24 cellular contexts compared by ENCODE assay signal in genomic region chr2:218986148-218986761, GRCh38. TPM values are rescaled to one million over a fixed set of nuclear protein-coding genes. Genes with fewer than 3 reads are reported as not detected.
A peak's percentile ranks its signal among the peaks of the same experiment; 100 is the strongest.
DNase-seq lines count a peak whose midpoint lies in the region; ATAC-seq and TF ChIP-seq lines count a peak whose summit lies in the region.
"Had no signal": no experiment of that assay in that cellular context is flagged by ENCODE, and none has a peak within 500 bp of the region (broad histone marks: within the 10 kb centered on the region; RNA-seq: fewer than 3 reads in every experiment).

No MANE protein-coding gene starts in this region.

- no peaks in the 10 kb centered on the region for H3F3A ChIP-seq in MM.1S (ENCODE audit: insufficient read depth, low read length)

- H3K9me3 Mint-ChIP-seq in effector memory CD8-positive, alpha-beta T cell = no peaks in the 10 kb centered on the region

- no peak overlapping the region for H3K27ac Mint-ChIP-seq in effector memory CD8-positive, alpha-beta T cell
- H3K27ac Mint-ChIP-seq: CD4-positive, CD25-positive, alpha-beta regulatory T cell had no signal

- H3K36me3 Mint-ChIP-seq in effector memory CD8-positive, alpha-beta T cell (ENCODE audit: insufficient read depth) = peaks cover 4% of the 10 kb centered on the region
- H3K36me3 Mint-ChIP-seq: CD4-positive, CD25-positive, alpha-beta regulatory T cell had no signal

- H3K27ac ChIP-seq in A673 (ENCODE audit: low read depth, low read length, poor library complexity, severe bottlenecking) = no peak overlapping the region
- H3K27ac ChIP-seq in MM.1S (ENCODE audit: low read length) = no peak overlapping the region
- no peak overlapping the region for H3K27ac ChIP-seq in osteoblast (ENCODE audit: low read depth, low read length)
- H3K27ac ChIP-seq: HL-60, SJSA1 had no signal

- no peak overlapping the region for H3K9ac ChIP-seq in MM.1S (ENCODE audit: low read length)

- CTCF ChIA-PET in A673 (lab: Charles Lee) = no interaction called here

- H3K4me2 ChIP-seq in MM.1S (ENCODE audit: low read depth, low read length) (no peak overlapping the region), osteoblast (ENCODE audit: insufficient read depth, low read length) (no peak overlapping the region)

- no peaks in the 10 kb centered on the region for H3K9me2 ChIP-seq in MM.1S (replicated peaks; ENCODE audit: insufficient read depth, low read length)

- H3K27me3 ChIP-seq in A673 (replicated peaks; ENCODE audit: insufficient read depth, low read depth, low read length, poor library complexity) (peaks cover 50% of the 10 kb centered on the region), MM.1S (replicated peaks; ENCODE audit: insufficient read depth, low read length) (peaks cover 95% of the 10 kb centered on the region), osteoblast (ENCODE audit: insufficient read depth, low read length) (peaks cover 95% of the 10 kb centered on the region)

- no peaks in the 10 kb centered on the region for H3K79me2 ChIP-seq in MM.1S (ENCODE audit: low read length)
- H3K79me2 ChIP-seq in osteoblast (ENCODE audit: insufficient read depth, low read length) = no peaks in the 10 kb centered on the region

- TF ChIP-seq CTCF in A673 (conservative IDR thresholded peaks at IDR 0.05; ENCODE audit: low read depth, low read length) (no peak), MM.1S (IDR thresholded peaks at IDR 0.05; ENCODE audit: low read length) (no peak), osteoblast (IDR thresholded peaks at IDR 0.05; ENCODE audit: extremely low read depth, low read depth, low read length) (no peak)

- POLR2A ChIA-PET in A673 (lab: Charles Lee; ENCODE audit: low non-redundant PET) = no interaction called here

- no peaks in the 10 kb centered on the region for H3K9me3 ChIP-seq in A673 (ENCODE audit: low read depth, low read length, poor library complexity, severe bottlenecking)
- no peaks in the 10 kb centered on the region for H3K9me3 ChIP-seq in MM.1S (replicated peaks; ENCODE audit: insufficient read depth, low read length)
- no peaks in the 10 kb centered on the region for H3K9me3 ChIP-seq in osteoblast (ENCODE audit: low read depth, low read length)
- H3K9me3 ChIP-seq: SJSA1 had no signal

- peak overlapping the region; percentile 13 to 37 for H3K4me3 Mint-ChIP-seq in effector memory CD8-positive, alpha-beta T cell

- H2AFZ ChIP-seq in MM.1S (ENCODE audit: low read length) = no peak overlapping the region
- no peak overlapping the region for H2AFZ ChIP-seq in osteoblast (ENCODE audit: low read length)

- DNase-seq in A673 (ENCODE audit: low spot score) (no peak), MM.1S (peak; percentile 2), osteoblast (ENCODE audit: insufficient read length, low spot score, missing footprints) (peak; percentile 80), OCI-M2 (lab: John Stamatoyannopoulos, UW; ENCODE audit: unreplicated experiment) (no peak), pons (ENCODE audit: low spot score) (no peak), left ventricle myocardium superior (no peak)
- DNase-seq in effector memory CD8-positive, alpha-beta T cell = no peak
- DNase-seq: CD4-positive, CD25-positive, alpha-beta regulatory T cell; KBM-7; NCI-H1092; NCI-H1436 treated with DMSO at 0.1 percent for 48 hours; NCI-H2029; NCI-H2227 treated with DMSO at 0.1 percent for 48 hours; NCI-H510A treated with DMSO at 0.1 percent for 48 hours; NCI-H774; NK-92 treated with Interleukin-12 subunit alpha and Interleukin-12 subunit beta, amount 100 ng/mL, for 24 hours had no signal

- H3K4me1 Mint-ChIP-seq in effector memory CD8-positive, alpha-beta T cell (ENCODE audit: low read depth in 2 of 2) = peaks cover 15 to 18% of the 10 kb centered on the region in 2 donors

- H3K4me3 ChIP-seq in A673 (ENCODE audit: low read depth, low read length, poor library complexity, severe bottlenecking) = no peak overlapping the region
- H3K4me3 ChIP-seq in MM.1S (ENCODE audit: low read length) = no peak overlapping the region
- no peak overlapping the region for H3K4me3 ChIP-seq in osteoblast (ENCODE audit: insufficient read depth, low read length)
- H3K4me3 ChIP-seq: GM12878, SJSA1 had no signal

- no peaks in the 10 kb centered on the region for H4K20me1 ChIP-seq in MM.1S (ENCODE audit: insufficient read depth, low read length)
- peaks cover 3% of the 10 kb centered on the region for H4K20me1 ChIP-seq in osteoblast (ENCODE audit: insufficient read depth, low read length)

- ATAC-seq in effector memory CD8-positive, alpha-beta T cell (replicated peaks) = no peak
- ATAC-seq in SK-N-SH treated with all-trans-retinoic acid at 6 μM for 48 hours (no peak), left ventricle myocardium superior (no peak)
- ATAC-seq: GM12878, HepG2, Right ventricle myocardium inferior had no signal

- H3K27me3 Mint-ChIP-seq in effector memory CD8-positive, alpha-beta T cell = peaks cover 88 to 100% of the 10 kb centered on the region in 2 donors

- no peaks in the 10 kb centered on the region for H3K36me3 ChIP-seq in A673 (ENCODE audit: insufficient read depth, low read length, poor library complexity, severe bottlenecking)
- no peaks in the 10 kb centered on the region for H3K36me3 ChIP-seq in MM.1S (replicated peaks; ENCODE audit: insufficient read depth, low read length)
- H3K36me3 ChIP-seq in osteoblast (ENCODE audit: insufficient read depth, low read length) = no peaks in the 10 kb centered on the region
- H3K36me3 ChIP-seq: SJSA1 had no signal

- H3K4me1 ChIP-seq in A673 (ENCODE audit: insufficient read depth, low read length, poor library complexity, severe bottlenecking) (peaks cover 14% of the 10 kb centered on the region), MM.1S (ENCODE audit: low read length) (no peaks in the 10 kb centered on the region), osteoblast (ENCODE audit: insufficient read depth, low read length) (no peaks in the 10 kb centered on the region)

- TSS peak; percentile 33 for BruUV-seq in A673 (replicated peaks; lab: Mats Ljungman, UMichigan)

- intact Hi-C loops in A673 (cut with micrococcal nuclease; ENCODE audit: unreplicated experiment) = no loop called here
- intact Hi-C loops in left ventricle myocardium superior (cut with micrococcal nuclease) = no loop called here

TF ChIP-seq in SK-N-SH treated with all-trans-retinoic acid at 6 μM for 48 hours, 23 proteins besides CTCF, POLR2A, EP300 and RAD21 (continues in another document):
- TF ChIP-seq TSHZ2 (CRISPR knock-in tag; IDR thresholded peaks at IDR 0.05) (no peak), OSR1 (CRISPR knock-in tag; IDR thresholded peaks at IDR 0.05) (no peak), RARB (CRISPR knock-in tag; IDR thresholded peaks at IDR 0.05) (no peak), ZFP3 (CRISPR knock-in tag; IDR thresholded peaks at IDR 0.05) (no peak), PPARA (CRISPR knock-in tag; IDR thresholded peaks at IDR 0.05; ENCODE audit: borderline replicate concordance) (no peak), BACH2 (CRISPR knock-in tag; IDR thresholded peaks at IDR 0.05; ENCODE audit: borderline replicate concordance) (no peak)
- TF ChIP-seq, protein P1, sequence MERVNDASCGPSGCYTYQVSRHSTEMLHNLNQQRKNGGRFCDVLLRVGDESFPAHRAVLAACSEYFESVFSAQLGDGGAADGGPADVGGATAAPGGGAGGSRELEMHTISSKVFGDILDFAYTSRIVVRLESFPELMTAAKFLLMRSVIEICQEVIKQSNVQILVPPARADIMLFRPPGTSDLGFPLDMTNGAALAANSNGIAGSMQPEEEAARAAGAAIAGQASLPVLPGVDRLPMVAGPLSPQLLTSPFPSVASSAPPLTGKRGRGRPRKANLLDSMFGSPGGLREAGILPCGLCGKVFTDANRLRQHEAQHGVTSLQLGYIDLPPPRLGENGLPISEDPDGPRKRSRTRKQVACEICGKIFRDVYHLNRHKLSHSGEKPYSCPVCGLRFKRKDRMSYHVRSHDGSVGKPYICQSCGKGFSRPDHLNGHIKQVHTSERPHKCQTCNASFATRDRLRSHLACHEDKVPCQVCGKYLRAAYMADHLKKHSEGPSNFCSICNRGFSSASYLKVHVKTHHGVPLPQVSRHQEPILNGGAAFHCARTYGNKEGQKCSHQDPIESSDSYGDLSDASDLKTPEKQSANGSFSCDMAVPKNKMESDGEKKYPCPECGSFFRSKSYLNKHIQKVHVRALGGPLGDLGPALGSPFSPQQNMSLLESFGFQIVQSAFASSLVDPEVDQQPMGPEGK (CRISPR knock-in tag; IDR thresholded peaks at IDR 0.05; ENCODE audit: borderline replicate concordance) = no peak

RNA-seq across cellular contexts. Expression of gene FEV, which starts 1.3 kb away (rescaled TPM):
- total RNA-seq in A673 (2021) (8.0 and 12.6 TPM in 2 replicates), osteoblast (not detected in 2 replicates), left ventricle myocardium superior (not detected)
- total RNA-seq: CD4-positive, CD25-positive, alpha-beta regulatory T cell; GM12878; H4; HepG2; HT-29; Right ventricle myocardium inferior; SJSA1 had no signal

RNA-seq across cellular contexts. Expression of gene CRYBA2, which starts 7.0 kb away (rescaled TPM):
- total RNA-seq in A673 (2021) (1.1 and 1.3 TPM in 2 replicates), osteoblast (not detected in 2 replicates), left ventricle myocardium superior (not detected)
- total RNA-seq: CD4-positive, CD25-positive, alpha-beta regulatory T cell; GM12878; H4; HepG2; HT-29; Right ventricle myocardium inferior; SJSA1 had no signal

RNA-seq across cellular contexts. Expression of gene CDK5R2, which starts 26.8 kb away (rescaled TPM):
- 0.37 and 0.44 TPM in 2 replicates for total RNA-seq in A673 (2021)
- not detected in 2 replicates for total RNA-seq in osteoblast
- total RNA-seq in left ventricle myocardium superior = not detected
- total RNA-seq: CD4-positive, CD25-positive, alpha-beta regulatory T cell; GM12878; HepG2; HT-29; Right ventricle myocardium inferior; SJSA1 had no signal

RNA-seq across cellular contexts. Expression of gene CFAP65, which starts 55.1 kb away (rescaled TPM):
- 0.13 and 0.83 TPM in 2 replicates for total RNA-seq in A673 (2021)
- not detected in 2 replicates for total RNA-seq in osteoblast
- not detected for total RNA-seq in left ventricle myocardium superior
- total RNA-seq: CD4-positive, CD25-positive, alpha-beta regulatory T cell; GM12878; HepG2; HT-29; Right ventricle myocardium inferior; SJSA1 had no signal

Comparison
In these comparisons a context has a peak if more than half of its experiments do, and no peak if none do; other contexts are left out.
1. DNase-seq: peak in MM.1S (single experiment) and osteoblast (single experiment); none in A673 (single experiment), effector memory CD8-positive, alpha-beta T cell (0 of 3), OCI-M2 (single experiment), pons (single experiment) and left ventricle myocardium superior (single experiment).